In genomic region chr11:17922474-17922788, GRCh38 we compare ENCODE assay signal across 15 cellular contexts.
DNase-seq lines count a peak whose midpoint lies in the region; ATAC-seq and TF ChIP-seq lines count a peak whose summit lies in the region.
"Had no signal": no experiment of that assay in that cellular context is flagged by ENCODE, and none has a peak within 500 bp of the region (broad histone marks: within the 10 kb centered on the region; RNA-seq: fewer than 3 reads in every experiment).

No MANE protein-coding gene starts in this region.

- peaks cover 11% of the 10 kb centered on the region for H4K20me1 ChIP-seq in neural progenitor cell (ENCODE audit: low read depth)

- H3K4me2 ChIP-seq in neural progenitor cell = peak overlapping the region; percentile 43
- H3K4me2 ChIP-seq: GM23338 had no signal

- H3K4me1 ChIP-seq in adipocyte (ENCODE audit: control insufficient read depth, insufficient read depth, low read length) = peaks cover 50% of the 10 kb centered on the region
- H3K4me1 ChIP-seq in neural progenitor cell = peaks cover 15% of the 10 kb centered on the region
- H3K4me1 ChIP-seq in vagina = peaks cover 33% of the 10 kb centered on the region

- DNase-seq in adipocyte (ENCODE audit: low read depth) = no peak
- no peak for DNase-seq in neural progenitor cell (ENCODE audit: low spot score)
- DNase-seq in vagina (ENCODE audit: extremely low spot score in 2 of 2) = no peak
- DNase-seq in head of caudate nucleus = no peak
- DNase-seq: CD8-positive, alpha-beta memory T cell; KG1; MG63; NCI-H1105 treated with DMSO at 0.1 percent for 48 hours; NCI-H446 treated with DMSO at 0.1 percent for 48 hours; SIG-M5 had no signal

- no peak overlapping the region for H3K27ac Mint-ChIP-seq in neural progenitor cell

- H3K27me3 ChIP-seq in adipocyte (replicated peaks; ENCODE audit: control insufficient read depth, insufficient read depth, low read length) = no peaks in the 10 kb centered on the region
- H3K27me3 ChIP-seq in neural progenitor cell = no peaks in the 10 kb centered on the region
- no peaks in the 10 kb centered on the region for H3K27me3 ChIP-seq in vagina
- H3K27me3 ChIP-seq: MG63 had no signal

- no peaks in the 10 kb centered on the region for H3F3A ChIP-seq in neural progenitor cell (ENCODE audit: low read depth)

- peak overlapping the region; percentile 45 for H3K9ac ChIP-seq in adipocyte (ENCODE audit: low read length)
- H3K9ac ChIP-seq in neural progenitor cell = no peak overlapping the region

- intact Hi-C loops in vagina (cut with DNase I) = no loop called here
- intact Hi-C loops in head of caudate nucleus (cut with DNase I) = no loop called here

- H3K36me3 ChIP-seq in adipocyte (ENCODE audit: control insufficient read depth, insufficient read depth, low read length, severe bottlenecking) (no peaks in the 10 kb centered on the region), neural progenitor cell (no peaks in the 10 kb centered on the region), vagina (no peaks in the 10 kb centered on the region)
- H3K36me3 ChIP-seq: MG63 had no signal

- peaks cover 8% of the 10 kb centered on the region for H3K4me1 Mint-ChIP-seq in neural progenitor cell

- H3K27ac ChIP-seq in neural progenitor cell (no peak overlapping the region), vagina (peak overlapping the region; percentile 68)

- no peak overlapping the region for H2AFZ ChIP-seq in neural progenitor cell (replicated peaks)
- H2AFZ ChIP-seq: GM23338 had no signal

- no peaks in the 10 kb centered on the region for H3K9me3 Mint-ChIP-seq in neural progenitor cell
- H3K9me3 Mint-ChIP-seq: CD8-positive, alpha-beta memory T cell; GM23338 had no signal

- H3K9me3 ChIP-seq in adipocyte (ENCODE audit: control insufficient read depth, low read length) = no peaks in the 10 kb centered on the region
- H3K9me3 ChIP-seq in neural progenitor cell (ENCODE audit: low read depth) = no peaks in the 10 kb centered on the region
- H3K9me3 ChIP-seq in vagina = no peaks in the 10 kb centered on the region
- H3K9me3 ChIP-seq: MG63 had no signal

- TF ChIP-seq CTCF in neural progenitor cell (IDR thresholded peaks at IDR 0.05) (no peak), vagina (IDR thresholded peaks at IDR 0.05) (no peak)

- no peaks in the 10 kb centered on the region for H3K27me3 Mint-ChIP-seq in neural progenitor cell (ENCODE audit: insufficient read depth, low read depth)
- H3K27me3 Mint-ChIP-seq: CD8-positive, alpha-beta memory T cell had no signal

- no peaks in the 10 kb centered on the region for H3K79me2 ChIP-seq in neural progenitor cell (ENCODE audit: low read depth)

- no peak for TF ChIP-seq POLR2A in vagina (IDR thresholded peaks at IDR 0.05)

- ATAC-seq in HG02759 (IDR thresholded peaks at IDR 0.05; ENCODE audit: unreplicated experiment) = peak; percentile 45
- ATAC-seq in GM18909 (IDR thresholded peaks at IDR 0.05; ENCODE audit: poor library complexity, unreplicated experiment) = no peak
- no peak for ATAC-seq in HG03378 (IDR thresholded peaks at IDR 0.05; ENCODE audit: unreplicated experiment)
- ATAC-seq: GM23338, HCT116 had no signal

- no peak overlapping the region for H3K4me3 Mint-ChIP-seq in neural progenitor cell
- H3K4me3 Mint-ChIP-seq: CD8-positive, alpha-beta memory T cell; GM23338 had no signal

- H3K36me3 Mint-ChIP-seq in neural progenitor cell = peaks cover 1% of the 10 kb centered on the region

- H3K4me3 ChIP-seq in adipocyte (ENCODE audit: low read length) = peak overlapping the region; percentile 37
- no peak overlapping the region for H3K4me3 ChIP-seq in neural progenitor cell
- no peak overlapping the region for H3K4me3 ChIP-seq in vagina
- H3K4me3 ChIP-seq: GM23338, MG63 had no signal
